In the genomic region with DNA sequence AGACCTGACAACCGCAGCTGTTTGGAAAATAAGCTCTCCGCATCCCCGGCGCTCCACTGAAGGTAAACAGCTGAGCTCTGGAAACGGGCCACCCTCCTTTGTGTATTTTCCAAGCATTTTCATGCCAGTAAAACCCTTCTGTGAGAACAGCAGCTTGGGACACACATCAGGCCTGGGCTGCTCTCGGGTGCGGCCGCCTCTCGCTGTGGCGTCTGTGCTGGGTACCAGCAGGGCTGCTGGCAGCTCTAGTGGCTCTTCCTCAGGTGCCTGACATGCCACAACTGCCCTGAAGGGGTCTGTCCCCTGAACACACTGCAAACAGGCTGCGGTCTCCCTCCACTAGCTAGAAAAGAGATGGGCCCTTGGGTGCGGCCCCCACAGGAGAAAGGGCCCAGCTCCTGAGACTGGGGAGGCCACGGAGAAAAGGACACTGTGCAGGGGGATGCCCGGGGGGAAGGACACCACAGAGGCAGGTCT, we compare ENCODE assay signal across 13 cellular contexts.
A peak's percentile ranks its signal among the peaks of the same experiment; 100 is the strongest.
DNase-seq lines count a peak whose midpoint lies in the region; ATAC-seq and TF ChIP-seq lines count a peak whose summit lies in the region.
"Had no signal": no experiment of that assay in that cellular context is flagged by ENCODE, and none has a peak within 500 bp of the region (broad histone marks: within the 10 kb centered on the region; RNA-seq: fewer than 3 reads in every experiment).

No MANE protein-coding gene starts in this region.

- DNase-seq in NT2/D1 (ENCODE audit: low read depth, low spot score) = no peak
- no peak for DNase-seq in esophagus squamous epithelium (lab: John Stamatoyannopoulos, UW)
- peak in 4 of 5 donors; percentile 65 to 81 (median 72) for DNase-seq in ovary
- DNase-seq in HFFc6 = no peak
- DNase-seq in NCI-H446 (lab: John Stamatoyannopoulos, UW) = no peak
- no peak for DNase-seq in activated CD8-positive, alpha-beta memory T cell treated with anti-CD3 and anti-CD28 coated beads, Interleukin-2, amount 50 U/mL, for 48 hours
- DNase-seq: CD8-positive, alpha-beta T cell; SHP77 had no signal

- no peak overlapping the region for H3K9ac ChIP-seq in BLaER1
- peak overlapping the region; percentile 10 for H3K9ac ChIP-seq in NT2/D1 (ENCODE audit: insufficient read length, low read depth)

- H3K36me3 Mint-ChIP-seq in HFFc6 (ENCODE audit: low read depth) = no peaks in the 10 kb centered on the region

- H3K4me3 ChIP-seq in BLaER1 (no peak overlapping the region), NT2/D1 (ENCODE audit: insufficient read length, low read depth) (no peak overlapping the region), esophagus squamous epithelium (no peak overlapping the region), ovary (no peak overlapping the region)
- H3K4me3 ChIP-seq: breast epithelium had no signal

- H3K9me3 Mint-ChIP-seq in HFFc6 = no peaks in the 10 kb centered on the region
- H3K9me3 Mint-ChIP-seq: activated naive CD4-positive, alpha-beta T cell treated with anti-CD3 and anti-CD28 coated beads, Interleukin-2, amount 50 U/mL, for 24 hours; CD8-positive, alpha-beta T cell; T-helper 2 cell treated with Interferon-gamma antibody and Interleukin-4, amounts not matched to agents 5 μg/mL and 100 μg/mL, for 36 hours had no signal

- H3K4me1 Mint-ChIP-seq in HFFc6 (ENCODE audit: low read depth) = no peaks in the 10 kb centered on the region

- H3K27ac Mint-ChIP-seq in HFFc6 = no peak overlapping the region; the same call in 1 of the 2 replicates
- H3K27ac Mint-ChIP-seq: activated naive CD4-positive, alpha-beta T cell treated with anti-CD3 and anti-CD28 coated beads, Interleukin-2, amount 50 U/mL, for 24 hours; CD8-positive, alpha-beta T cell; T-helper 2 cell treated with Interferon-gamma antibody and Interleukin-4, amounts not matched to agents 5 μg/mL and 100 μg/mL, for 36 hours had no signal

- no peak for ATAC-seq in GM19035 (IDR thresholded peaks at IDR 0.05; ENCODE audit: unreplicated experiment)
- ATAC-seq: CD8-positive, alpha-beta T cell had no signal

- intact Hi-C loops in esophagus squamous epithelium (cut with DNase I) (no loop called here), ovary (cut with DNase I) (no loop called here)

- TF ChIP-seq POLR2A in esophagus squamous epithelium (IDR thresholded peaks at IDR 0.05) (no peak), ovary (IDR thresholded peaks at IDR 0.05) (no peak)

- H4K20me1 ChIP-seq in BLaER1 = no peaks in the 10 kb centered on the region

- 0 out of 2 replicates have a peak overlapping the region, but pooled peaks have one; percentile 23 for H3K4me2 ChIP-seq in BLaER1

- peaks cover 2% of the 10 kb centered on the region for H3K27me3 Mint-ChIP-seq in HFFc6 (ENCODE audit: insufficient read depth)
- H3K27me3 Mint-ChIP-seq: activated naive CD4-positive, alpha-beta T cell treated with anti-CD3 and anti-CD28 coated beads, Interleukin-2, amount 50 U/mL, for 24 hours had no signal

- H3K4me1 ChIP-seq in BLaER1 = peaks cover 79% of the 10 kb centered on the region
- H3K4me1 ChIP-seq in NT2/D1 (ENCODE audit: insufficient read depth, insufficient read length) = peaks cover 9% of the 10 kb centered on the region
- peaks cover 0 to 52% (median 30%) of the 10 kb centered on the region in 3 donors for H3K4me1 ChIP-seq in esophagus squamous epithelium
- H3K4me1 ChIP-seq in ovary (ENCODE audit: insufficient read depth) = peaks cover 12% of the 10 kb centered on the region

- TF ChIP-seq CTCF in esophagus squamous epithelium (IDR thresholded peaks at IDR 0.05) (no peak), ovary (IDR thresholded peaks at IDR 0.05) (no peak), HFFc6 (IDR thresholded peaks at IDR 0.05) (no peak)

- H3K27me3 ChIP-seq in BLaER1 (no peaks in the 10 kb centered on the region), NT2/D1 (ENCODE audit: insufficient read depth, insufficient read length) (no peaks in the 10 kb centered on the region), esophagus squamous epithelium (no peaks in the 10 kb centered on the region), ovary (no peaks in the 10 kb centered on the region)
- H3K27me3 ChIP-seq: breast epithelium had no signal

- 81% methylated on average over 10 of the region's 14 CpGs; no CpG with 5 or more reads in 1 of the 2 donors for whole genome bisulfite sequencing in esophagus squamous epithelium, 2 donors
- WGBS in ovary, 3 donors = 33 to 62% (median 38%) methylated on average over 14 of the region's 14 CpGs

- H3K4me3 Mint-ChIP-seq in HFFc6 = no peak overlapping the region
- H3K4me3 Mint-ChIP-seq: activated naive CD4-positive, alpha-beta T cell treated with anti-CD3 and anti-CD28 coated beads, Interleukin-2, amount 50 U/mL, for 24 hours; CD8-positive, alpha-beta T cell; T-helper 2 cell treated with Interferon-gamma antibody and Interleukin-4, amounts not matched to agents 5 μg/mL and 100 μg/mL, for 36 hours had no signal

- H3K27ac ChIP-seq in BLaER1 = peak overlapping the region; percentile 37
- peak overlapping the region; percentile 16 to 82 (median 66) for H3K27ac ChIP-seq in esophagus squamous epithelium
- no peak overlapping the region for H3K27ac ChIP-seq in ovary
- H3K27ac ChIP-seq: breast epithelium had no signal

- H3K36me3 ChIP-seq in BLaER1 = peaks cover 11% of the 10 kb centered on the region
- peaks cover 7% of the 10 kb centered on the region for H3K36me3 ChIP-seq in NT2/D1 (ENCODE audit: insufficient read depth, insufficient read length, low read length)
- H3K36me3 ChIP-seq in esophagus squamous epithelium = peaks cover 0 to 14% (median 0%) of the 10 kb centered on the region in 3 donors
- no peaks in the 10 kb centered on the region for H3K36me3 ChIP-seq in ovary
- H3K36me3 ChIP-seq: breast epithelium had no signal

- H3K9me3 ChIP-seq in BLaER1 = no peaks in the 10 kb centered on the region
- no peaks in the 10 kb centered on the region for H3K9me3 ChIP-seq in NT2/D1 (ENCODE audit: insufficient read depth, low read length)
- H3K9me3 ChIP-seq in esophagus squamous epithelium = no peaks in the 10 kb centered on the region
- no peaks in the 10 kb centered on the region for H3K9me3 ChIP-seq in ovary
- H3K9me3 ChIP-seq: breast epithelium had no signal

- no peak for TF ChIP-seq EP300 in ovary (IDR thresholded peaks at IDR 0.05)

Comparison
In these comparisons a context has a peak if more than half of its experiments do, and no peak if none do; other contexts are left out.
1. H3K27ac ChIP-seq: peak in BLaER1 (single experiment) and esophagus squamous epithelium (4 of 4); none in ovary (0 of 2).
2. DNase-seq: peak in ovary (4 of 5); none in NT2/D1 (single experiment), esophagus squamous epithelium (single experiment), HFFc6 (single experiment), NCI-H446 (0 of 2) and activated CD8-positive, alpha-beta memory T cell treated with anti-CD3 and anti-CD28 coated beads, Interleukin-2, amount 50 U/mL, for 48 hours (single experiment).